In the genomic region with DNA sequence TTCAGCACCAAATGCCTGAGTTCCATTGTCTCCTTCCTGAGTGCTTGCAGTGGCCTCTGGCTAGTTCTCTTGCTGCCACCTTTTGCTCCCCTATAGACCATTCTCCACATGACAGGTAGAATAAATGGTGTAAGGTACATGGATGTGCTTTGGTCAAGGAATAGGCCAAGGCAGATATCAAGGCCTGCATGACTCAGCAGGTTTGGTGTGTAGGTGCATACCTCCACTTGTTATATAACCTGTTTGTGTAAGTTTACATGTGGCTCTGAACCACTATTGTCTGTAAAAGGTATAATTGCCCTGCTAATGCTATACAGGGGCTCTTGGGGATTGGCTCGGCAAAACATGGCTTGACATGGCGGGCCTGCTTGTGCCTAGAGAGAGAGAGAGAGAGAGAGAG, we compare ENCODE assay signal across 1 cellular context.
TF ChIP-seq lines count a peak whose summit lies in the region.

No MANE protein-coding gene starts in this region.

TF ChIP-seq in HepG2, 621 proteins besides CTCF, POLR2A, EP300 and RAD21 (continued from another document):
- TF ChIP-seq, protein P1, sequence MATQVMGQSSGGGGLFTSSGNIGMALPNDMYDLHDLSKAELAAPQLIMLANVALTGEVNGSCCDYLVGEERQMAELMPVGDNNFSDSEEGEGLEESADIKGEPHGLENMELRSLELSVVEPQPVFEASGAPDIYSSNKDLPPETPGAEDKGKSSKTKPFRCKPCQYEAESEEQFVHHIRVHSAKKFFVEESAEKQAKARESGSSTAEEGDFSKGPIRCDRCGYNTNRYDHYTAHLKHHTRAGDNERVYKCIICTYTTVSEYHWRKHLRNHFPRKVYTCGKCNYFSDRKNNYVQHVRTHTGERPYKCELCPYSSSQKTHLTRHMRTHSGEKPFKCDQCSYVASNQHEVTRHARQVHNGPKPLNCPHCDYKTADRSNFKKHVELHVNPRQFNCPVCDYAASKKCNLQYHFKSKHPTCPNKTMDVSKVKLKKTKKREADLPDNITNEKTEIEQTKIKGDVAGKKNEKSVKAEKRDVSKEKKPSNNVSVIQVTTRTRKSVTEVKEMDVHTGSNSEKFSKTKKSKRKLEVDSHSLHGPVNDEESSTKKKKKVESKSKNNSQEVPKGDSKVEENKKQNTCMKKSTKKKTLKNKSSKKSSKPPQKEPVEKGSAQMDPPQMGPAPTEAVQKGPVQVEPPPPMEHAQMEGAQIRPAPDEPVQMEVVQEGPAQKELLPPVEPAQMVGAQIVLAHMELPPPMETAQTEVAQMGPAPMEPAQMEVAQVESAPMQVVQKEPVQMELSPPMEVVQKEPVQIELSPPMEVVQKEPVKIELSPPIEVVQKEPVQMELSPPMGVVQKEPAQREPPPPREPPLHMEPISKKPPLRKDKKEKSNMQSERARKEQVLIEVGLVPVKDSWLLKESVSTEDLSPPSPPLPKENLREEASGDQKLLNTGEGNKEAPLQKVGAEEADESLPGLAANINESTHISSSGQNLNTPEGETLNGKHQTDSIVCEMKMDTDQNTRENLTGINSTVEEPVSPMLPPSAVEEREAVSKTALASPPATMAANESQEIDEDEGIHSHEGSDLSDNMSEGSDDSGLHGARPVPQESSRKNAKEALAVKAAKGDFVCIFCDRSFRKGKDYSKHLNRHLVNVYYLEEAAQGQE (IDR thresholded peaks at IDR 0.05; ENCODE audit: borderline replicate concordance in 1 of 2, low read depth in 1 of 2, low read length in 2 of 2) = no peak
- peak; percentile 34; the same call in 1 of the 2 replicates for TF ChIP-seq MAFF (IDR thresholded peaks at IDR 0.05; ENCODE audit: low read depth, low read length)
- no peak for TF ChIP-seq ZNF616 (CRISPR knock-in tag; IDR thresholded peaks at IDR 0.05; ENCODE audit: low read depth)
- TF ChIP-seq PCBP1 (IDR thresholded peaks at IDR 0.05; ENCODE audit: borderline replicate concordance, low read depth, low read length) = no peak
- TF ChIP-seq, protein P2, sequence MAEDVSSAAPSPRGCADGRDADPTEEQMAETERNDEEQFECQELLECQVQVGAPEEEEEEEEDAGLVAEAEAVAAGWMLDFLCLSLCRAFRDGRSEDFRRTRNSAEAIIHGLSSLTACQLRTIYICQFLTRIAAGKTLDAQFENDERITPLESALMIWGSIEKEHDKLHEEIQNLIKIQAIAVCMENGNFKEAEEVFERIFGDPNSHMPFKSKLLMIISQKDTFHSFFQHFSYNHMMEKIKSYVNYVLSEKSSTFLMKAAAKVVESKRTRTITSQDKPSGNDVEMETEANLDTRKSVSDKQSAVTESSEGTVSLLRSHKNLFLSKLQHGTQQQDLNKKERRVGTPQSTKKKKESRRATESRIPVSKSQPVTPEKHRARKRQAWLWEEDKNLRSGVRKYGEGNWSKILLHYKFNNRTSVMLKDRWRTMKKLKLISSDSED (CRISPR knock-in tag; IDR thresholded peaks at IDR 0.05) = no peak
- peak; percentile 49 to 61; a peak in 3 of 4 replicates for TF ChIP-seq MAFK (conservative IDR thresholded peaks at IDR 0.05 in 1 of 2, IDR thresholded peaks at IDR 0.05 in 1 of 2; ENCODE audit: low read length in 2 of 2)
- TF ChIP-seq TEAD3 (CRISPR knock-in tag; optimal IDR thresholded peaks at IDR 0.05; ENCODE audit: borderline replicate concordance) = peak; percentile 21
- no peak for TF ChIP-seq PHF5A (CRISPR knock-in tag; IDR thresholded peaks at IDR 0.05; ENCODE audit: low read depth, unreplicated experiment)
- peak; percentile 39; the same call in 1 of the 2 replicates for TF ChIP-seq ZSCAN31 (CRISPR knock-in tag; IDR thresholded peaks at IDR 0.05; ENCODE audit: low read depth)
